8 cellular contexts compared by ENCODE assay signal in the genomic region with DNA sequence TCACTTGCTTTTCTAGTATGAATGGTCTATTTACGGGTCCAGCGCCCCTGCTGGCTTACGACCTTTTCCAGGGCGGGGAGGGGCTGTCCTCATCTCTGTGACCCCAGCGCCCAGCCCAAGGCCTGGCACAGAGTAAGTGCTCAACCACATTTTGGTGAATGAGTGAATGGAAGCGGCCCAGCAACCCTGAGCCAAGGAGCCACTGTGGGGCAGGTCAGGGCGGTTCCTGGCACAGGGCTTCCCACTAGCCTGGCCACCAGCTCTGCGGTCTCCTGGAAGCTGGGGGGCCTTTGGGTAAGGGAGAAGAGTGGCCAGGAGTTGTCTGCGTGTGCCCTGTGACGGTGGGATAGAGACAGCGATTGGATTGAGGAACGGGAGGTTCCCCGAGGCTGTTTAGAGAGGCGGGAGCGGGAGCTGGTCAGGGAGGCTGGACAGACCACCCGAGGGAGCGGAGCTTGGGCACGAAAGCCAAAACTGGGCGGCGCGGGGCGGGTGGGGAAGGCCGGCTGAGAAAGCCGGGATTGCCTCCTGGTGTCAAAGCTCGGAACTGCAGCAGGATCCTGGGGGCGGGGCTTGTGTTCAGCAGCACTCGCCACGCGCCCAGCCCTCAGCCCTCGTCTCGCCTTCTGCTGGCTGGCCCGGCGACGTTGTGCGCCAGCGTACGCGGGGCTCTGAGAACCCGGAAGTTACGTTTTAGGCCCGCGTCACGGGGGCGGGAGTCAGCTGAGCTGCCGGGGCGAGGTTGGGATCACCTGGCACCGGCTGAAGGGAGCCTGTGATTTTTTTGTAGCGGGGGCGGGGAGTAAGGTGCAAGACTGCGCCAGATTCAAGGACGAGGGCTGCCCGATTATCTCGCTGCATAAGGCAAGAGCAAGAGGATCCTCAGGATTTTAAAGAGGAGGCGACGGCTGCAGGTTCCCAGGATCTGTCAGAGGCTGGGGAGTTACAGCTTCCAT. TPM values are rescaled to one million over a fixed set of nuclear protein-coding genes. Genes with fewer than 3 reads are reported as not detected.
DNase-seq lines count a peak whose midpoint lies in the region; ATAC-seq and TF ChIP-seq lines count a peak whose summit lies in the region.

A gene with protein sequence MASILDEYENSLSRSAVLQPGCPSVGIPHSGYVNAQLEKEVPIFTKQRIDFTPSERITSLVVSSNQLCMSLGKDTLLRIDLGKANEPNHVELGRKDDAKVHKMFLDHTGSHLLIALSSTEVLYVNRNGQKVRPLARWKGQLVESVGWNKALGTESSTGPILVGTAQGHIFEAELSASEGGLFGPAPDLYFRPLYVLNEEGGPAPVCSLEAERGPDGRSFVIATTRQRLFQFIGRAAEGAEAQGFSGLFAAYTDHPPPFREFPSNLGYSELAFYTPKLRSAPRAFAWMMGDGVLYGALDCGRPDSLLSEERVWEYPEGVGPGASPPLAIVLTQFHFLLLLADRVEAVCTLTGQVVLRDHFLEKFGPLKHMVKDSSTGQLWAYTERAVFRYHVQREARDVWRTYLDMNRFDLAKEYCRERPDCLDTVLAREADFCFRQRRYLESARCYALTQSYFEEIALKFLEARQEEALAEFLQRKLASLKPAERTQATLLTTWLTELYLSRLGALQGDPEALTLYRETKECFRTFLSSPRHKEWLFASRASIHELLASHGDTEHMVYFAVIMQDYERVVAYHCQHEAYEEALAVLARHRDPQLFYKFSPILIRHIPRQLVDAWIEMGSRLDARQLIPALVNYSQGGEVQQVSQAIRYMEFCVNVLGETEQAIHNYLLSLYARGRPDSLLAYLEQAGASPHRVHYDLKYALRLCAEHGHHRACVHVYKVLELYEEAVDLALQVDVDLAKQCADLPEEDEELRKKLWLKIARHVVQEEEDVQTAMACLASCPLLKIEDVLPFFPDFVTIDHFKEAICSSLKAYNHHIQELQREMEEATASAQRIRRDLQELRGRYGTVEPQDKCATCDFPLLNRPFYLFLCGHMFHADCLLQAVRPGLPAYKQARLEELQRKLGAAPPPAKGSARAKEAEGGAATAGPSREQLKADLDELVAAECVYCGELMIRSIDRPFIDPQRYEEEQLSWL (plus strand): TSS at position 718 of the 956 bp plus-strand sequence. CDS start 319 bp downstream, outside the sequence.

- WGBS in mammary epithelial cell (ENCODE audit: low coverage, missing lambda C conversion rate), result 7% methylated on average over 24 of the region's 55 CpGs

- BruUV-seq in mammary epithelial cell (replicated peaks; lab: Mats Ljungman, UMichigan), result TSS peak; percentile 33

- peaks cover 19% of the 10 kb centered on the region for H3K79me2 ChIP-seq in mammary epithelial cell (ENCODE audit: insufficient read depth, low read length)

- H2AFZ ChIP-seq in mammary epithelial cell (ENCODE audit: low read depth, low read length), result peak within 1 kb of the TSS; percentile 92

- dilution Hi-C loops in mammary epithelial cell (cut with HindIII; ENCODE audit: low sequenced_read_pairs), result no loop called here

- DNase-seq in AG08396 (ENCODE audit: low spot score) (peak; percentile 96), NCI-H2227 (lab: John Stamatoyannopoulos, UW; ENCODE audit: unreplicated experiment) (peak; percentile 96), WERI-Rb-1 (peak; percentile 97), mammary epithelial cell (peak; percentile 97), iPS-NIHi7 (ENCODE audit: extremely low spot score) (peak; percentile 95), smooth muscle cell of the brain vasculature (ENCODE audit: low read depth, low spot score) (peak; percentile 93)

- intact Hi-C loops in mammary epithelial cell (cut with micrococcal nuclease), result loop anchor here (1.0 to 5.0 kb wide), 10 partner anchors 8 to 299 kb away; a partner anchor contains a TSS

- H3K27me3 ChIP-seq in WERI-Rb-1 (ENCODE audit: insufficient read depth, low read depth, severe bottlenecking) (no peaks in the 10 kb centered on the region), mammary epithelial cell (ENCODE audit: insufficient read depth, low read length) (no peaks in the 10 kb centered on the region)

- peaks cover 18% of the 10 kb centered on the region for H3K4me1 ChIP-seq in mammary epithelial cell (ENCODE audit: insufficient read depth, low read length)

- H3K9me3 ChIP-seq in WERI-Rb-1 (ENCODE audit: severe bottlenecking) (no peaks in the 10 kb centered on the region), mammary epithelial cell (replicated peaks; ENCODE audit: insufficient read depth, low read length) (no peaks in the 10 kb centered on the region)

- CTCF ChIA-PET in mammary epithelial cell (lab: Charles Lee; ENCODE audit: low non-redundant PET), result interaction anchor here (0.5 to 1.7 kb wide), 13 partner anchors 9 to 328 kb away, joined by 3 to 24 read pairs (median 4); a partner anchor contains a TSS

- H3K27ac ChIP-seq in WERI-Rb-1 (peak within 1 kb of the TSS; percentile 70), mammary epithelial cell (ENCODE audit: insufficient read depth, low read depth, low read length) (peak within 1 kb of the TSS; percentile 91)

- H3K9ac ChIP-seq in mammary epithelial cell (ENCODE audit: insufficient read depth, low read length), result peak within 1 kb of the TSS; percentile 91

- H4K20me1 ChIP-seq in mammary epithelial cell (ENCODE audit: insufficient read depth, low read length), result no peaks in the 10 kb centered on the region

- H3K4me3 ChIP-seq in WERI-Rb-1 (ENCODE audit: low read depth, low read length), result peak within 1 kb of the TSS; percentile 93
- H3K4me3 ChIP-seq in mammary epithelial cell (replicated peaks in 1 of 3; ENCODE audit: insufficient read depth in 1 of 3, low read depth in 2 of 3, low read length in 3 of 3), result peak within 1 kb of the TSS; percentile 79 to 90 (median 88)

- peak; percentile 93 for TF ChIP-seq CTCF in WERI-Rb-1 (IDR thresholded peaks at IDR 0.05; ENCODE audit: low read depth, low read length)
- peak; percentile 78 to 88 for TF ChIP-seq CTCF in mammary epithelial cell (conservative IDR thresholded peaks at IDR 0.05 in 1 of 2, IDR thresholded peaks at IDR 0.05 in 1 of 2; ENCODE audit: extremely low read depth in 1 of 2, insufficient read depth in 1 of 2, low read depth in 1 of 2, low read length in 2 of 2)

- in situ Hi-C loops in mammary epithelial cell (cut with MboI; ENCODE audit: low sequenced_read_pairs in 2 of 2), result loop anchor here (5.0 kb wide), 2 partner anchors 37 to 42 kb away; no protein-coding TSS in a partner anchor

- H3K36me3 ChIP-seq in WERI-Rb-1 (peaks cover 25% of the 10 kb centered on the region), mammary epithelial cell (ENCODE audit: insufficient read depth, low read length) (no peaks in the 10 kb centered on the region)

- H3K4me2 ChIP-seq in mammary epithelial cell (ENCODE audit: insufficient read depth, low read depth, low read length), result peak within 1 kb of the TSS; percentile 91

- ATAC-seq in GM18907 (IDR thresholded peaks at IDR 0.05; ENCODE audit: unreplicated experiment), result peak; percentile 83
- ATAC-seq in HG03159 (IDR thresholded peaks at IDR 0.05; ENCODE audit: unreplicated experiment), result peak; percentile 91

RNA-seq across cellular contexts. Expression of the gene that starts here (rescaled TPM):
- total RNA-seq in mammary epithelial cell, result 10 to 100 TPM; 21.5 to 56.0 TPM
- polyA plus RNA-seq in mammary epithelial cell, result 18.4 TPM
- 43.4 TPM for polyA minus RNA-seq in mammary epithelial cell

Comparison
In these comparisons a context has a peak if more than half of its experiments do, and no peak if none do; other contexts are left out.
1. Peak in every context shown above with its lines: DNase-seq, ATAC-seq, H3K4me3 ChIP-seq and H3K27ac ChIP-seq.